ENCODE assay signal across 18 cellular contexts in genomic region chr10:87618470-87619423, GRCh38. TPM values are rescaled to one million over a fixed set of nuclear protein-coding genes. Genes with fewer than 3 reads are reported as not detected.
DNase-seq lines count a peak whose midpoint lies in the region; ATAC-seq and TF ChIP-seq lines count a peak whose summit lies in the region.
"Had no signal": no experiment of that assay in that cellular context is flagged by ENCODE, and none has a peak within 500 bp of the region (broad histone marks: within the 10 kb centered on the region; RNA-seq: fewer than 3 reads in every experiment).

No MANE protein-coding gene starts in this region.

- no peaks in the 10 kb centered on the region for H3K9me3 ChIP-seq in Caco-2
- H3K9me3 ChIP-seq in lung (ENCODE audit: control insufficient read depth in 2 of 2, insufficient read depth in 1 of 2, low read length in 1 of 2) = no peaks in the 10 kb centered on the region
- H3K9me3 ChIP-seq: psoas muscle had no signal

- WGBS in lung, 2 donors = 65 to 68% methylated on average over 11 of the region's 11 CpGs

- H3K4me1 ChIP-seq in Caco-2 (peaks cover 21% of the 10 kb centered on the region), lung (ENCODE audit: control insufficient read depth in 2 of 2, insufficient read depth in 2 of 2, low read length in 2 of 2) (peaks cover 0 to 3% of the 10 kb centered on the region in 2 donors)
- H3K4me1 ChIP-seq: psoas muscle had no signal

- H3K36me3 ChIP-seq in Caco-2 (ENCODE audit: control insufficient read depth, insufficient read depth, low read length) (no peaks in the 10 kb centered on the region), lung (ENCODE audit: control insufficient read depth in 2 of 2, insufficient read depth in 2 of 2, low read length in 2 of 2) (no peaks in the 10 kb centered on the region)

- intact Hi-C loops in Caco-2 (cut with micrococcal nuclease; ENCODE audit: unreplicated experiment) = loop anchor here (1.0 kb wide), 1 partner anchor 28 kb away; no protein-coding TSS in a partner anchor

- peaks cover 9% of the 10 kb centered on the region for H3K9me3 Mint-ChIP-seq in Caco-2 (ENCODE audit: unreplicated experiment)
- H3K9me3 Mint-ChIP-seq: stimulated activated memory B cell treated with anti-CD40 and anti-IgM and Interleukin-4, amounts not matched to agents 10 μg/mL and 1 μg/mL and 100 μg/mL, for 72 hours; T-helper 1 cell treated with Interleukin-12 subunit alpha and Interleukin-12 subunit beta and Interleukin-4 antibody, amounts not matched to agents 30 μg/mL and 1 μg/mL, for 36 hours had no signal

- peak; percentile 68 to 83 for DNase-seq in Caco-2
- peak; percentile 40 for DNase-seq in NB4 (ENCODE audit: low read depth)
- peak; percentile 47 for DNase-seq in choroid plexus epithelial cell (ENCODE audit: low read depth)
- peak; percentile 65 for DNase-seq in lung (ENCODE audit: low spot score)
- DNase-seq in stimulated activated naive CD4-positive, alpha-beta T cell (lab: John Stamatoyannopoulos, UW) = no peak
- DNase-seq: activated CD4-positive, alpha-beta T cell treated with anti-CD3 and anti-CD28 coated beads for 36 hours; activated T-cell treated with anti-CD3 and anti-CD28 coated beads, Interleukin-2, amount 50 U/mL, for 48 hours; AML-193; head of caudate nucleus; midbrain; NCI-H1436 treated with DMSO at 0.1 percent for 48 hours; psoas muscle had no signal

- POLR2A ChIA-PET in Caco-2 (lab: Charles Lee) = interaction anchor here (0.6 kb wide), 1 partner anchor 35 kb away, joined by 4 read pairs; no protein-coding TSS in a partner anchor

- CTCF ChIA-PET in Caco-2 (lab: Charles Lee) = no interaction called here

- H3K4me3 ChIP-seq in Caco-2 (ENCODE audit: low read depth, low read length) = no peak overlapping the region
- H3K4me3 ChIP-seq in NB4 (ENCODE audit: low read depth, low read length) = no peak overlapping the region
- no peak overlapping the region for H3K4me3 ChIP-seq in choroid plexus epithelial cell (ENCODE audit: low read depth, low read length)
- H3K4me3 ChIP-seq in lung = no peak overlapping the region
- H3K4me3 ChIP-seq: psoas muscle had no signal

- H3K36me3 Mint-ChIP-seq in Caco-2 (ENCODE audit: insufficient read depth, unreplicated experiment) = no peaks in the 10 kb centered on the region
- H3K36me3 Mint-ChIP-seq: stimulated activated memory B cell treated with anti-CD40 and anti-IgM and Interleukin-4, amounts not matched to agents 10 μg/mL and 1 μg/mL and 100 μg/mL, for 72 hours had no signal

- no peaks in the 10 kb centered on the region for H3K27me3 Mint-ChIP-seq in Caco-2 (ENCODE audit: insufficient read depth, unreplicated experiment)

- TF ChIP-seq CTCF in Caco-2 (IDR thresholded peaks at IDR 0.05; ENCODE audit: insufficient read depth in 1 of 2, low read depth in 1 of 2, low read length in 1 of 2, severe bottlenecking in 1 of 2, unreplicated experiment in 1 of 2) (no peak), NB4 (IDR thresholded peaks at IDR 0.05; ENCODE audit: low read depth, low read length) (no peak), choroid plexus epithelial cell (conservative IDR thresholded peaks at IDR 0.05; ENCODE audit: low read depth, low read length) (no peak), lung (IDR thresholded peaks at IDR 0.05; ENCODE audit: control extremely low read depth, extremely low read depth) (no peak)

- H3K27ac ChIP-seq in lung (ENCODE audit: low read depth in 1 of 2, low read length in 1 of 2) = peak overlapping the region in 1 of 2 donors; percentile 29
- H3K27ac ChIP-seq: psoas muscle had no signal

- no peak for TF ChIP-seq POLR2A in NB4 (IDR thresholded peaks at IDR 0.05; ENCODE audit: extremely low read depth, insufficient read length)

- H3K27me3 ChIP-seq in Caco-2 (replicated peaks; ENCODE audit: control insufficient read depth, insufficient read depth, low read length) (no peaks in the 10 kb centered on the region), lung (ENCODE audit: control insufficient read depth, insufficient read depth) (no peaks in the 10 kb centered on the region)

- peak overlapping the region; percentile 89 for H3K27ac Mint-ChIP-seq in Caco-2 (ENCODE audit: unreplicated experiment)
- H3K27ac Mint-ChIP-seq: activated CD4-positive, alpha-beta T cell treated with anti-CD3 and anti-CD28 coated beads for 36 hours; stimulated activated memory B cell treated with anti-CD40 and anti-IgM and Interleukin-4, amounts not matched to agents 10 μg/mL and 1 μg/mL and 100 μg/mL, for 72 hours; T-helper 1 cell treated with Interleukin-12 subunit alpha and Interleukin-12 subunit beta and Interleukin-4 antibody, amounts not matched to agents 30 μg/mL and 1 μg/mL, for 36 hours had no signal

- peak overlapping the region; percentile 53 for H3K4me3 Mint-ChIP-seq in Caco-2 (ENCODE audit: unreplicated experiment)
- H3K4me3 Mint-ChIP-seq: activated CD4-positive, alpha-beta T cell treated with anti-CD3 and anti-CD28 coated beads for 36 hours; stimulated activated memory B cell treated with anti-CD40 and anti-IgM and Interleukin-4, amounts not matched to agents 10 μg/mL and 1 μg/mL and 100 μg/mL, for 72 hours; T-helper 1 cell treated with Interleukin-12 subunit alpha and Interleukin-12 subunit beta and Interleukin-4 antibody, amounts not matched to agents 30 μg/mL and 1 μg/mL, for 36 hours had no signal

- H3K4me1 Mint-ChIP-seq in Caco-2 (ENCODE audit: low read depth, unreplicated experiment) = peaks cover 21% of the 10 kb centered on the region
- H3K4me1 Mint-ChIP-seq: activated CD4-positive, alpha-beta T cell treated with anti-CD3 and anti-CD28 coated beads for 36 hours; stimulated activated memory B cell treated with anti-CD40 and anti-IgM and Interleukin-4, amounts not matched to agents 10 μg/mL and 1 μg/mL and 100 μg/mL, for 72 hours had no signal

- no TSS peak for BruUV-seq in Caco-2 (replicated peaks; lab: Mats Ljungman, UMichigan)

- peak; percentile 60 for ATAC-seq in lung (ENCODE audit: insufficient read depth, low FRiP score)
- no peak for ATAC-seq in GM18517 (IDR thresholded peaks at IDR 0.05; ENCODE audit: unreplicated experiment)
- no peak for ATAC-seq in HG03571 (IDR thresholded peaks at IDR 0.05; ENCODE audit: unreplicated experiment)
- ATAC-seq in GM21528 (IDR thresholded peaks at IDR 0.05; ENCODE audit: low FRiP score, unreplicated experiment) = no peak
- ATAC-seq: activated CD4-positive, alpha-beta T cell treated with anti-CD3 and anti-CD28 coated beads for 36 hours; psoas muscle; stimulated activated memory B cell treated with anti-CD40 and anti-IgM and Interleukin-4, amounts not matched to agents 10 μg/mL and 1 μg/mL and 100 μg/mL, for 72 hours had no signal

RNA-seq across cellular contexts. Expression of gene PAPSS2, which starts 40.9 kb away (rescaled TPM):
- total RNA-seq in Caco-2 (2022) (4.3 and 6.2 TPM in 2 replicates), lung (100 to 1,000 TPM; 100 to 107 TPM)
- 10 to 100 TPM; 29.0 to 62.1 TPM for polyA plus RNA-seq in lung
- total RNA-seq: OCI-LY7 had no signal

Comparison
In these comparisons a context has a peak if more than half of its experiments do, and no peak if none do; other contexts are left out.
1. DNase-seq: peak in Caco-2 (2 of 2), NB4 (single experiment), choroid plexus epithelial cell (single experiment) and lung (single experiment); none in stimulated activated naive CD4-positive, alpha-beta T cell (0 of 6).
2. RNA of gene PAPSS2, which starts 40.9 kb away (total RNA-seq): 100 to 107 TPM in lung; 4.3 to 6.2 TPM in Caco-2; every median in the first group is over 10 times any median in the second.